Comparison of ENCODE assay signal across 11 cellular contexts in genomic region chr10:17316488-17317170, GRCh38.
DNase-seq lines count a peak whose midpoint lies in the region; ATAC-seq and TF ChIP-seq lines count a peak whose summit lies in the region.
"Had no signal": no experiment of that assay in that cellular context is flagged by ENCODE, and none has a peak within 500 bp of the region (broad histone marks: within the 10 kb centered on the region; RNA-seq: fewer than 3 reads in every experiment).

No MANE protein-coding gene starts in this region.

- no peaks in the 10 kb centered on the region for H3K36me3 Mint-ChIP-seq in activated T-helper 1 cell treated with anti-CD3 and anti-CD28 coated beads, Interleukin-12 subunit alpha, Interleukin-12 subunit beta, Interleukin-2, Interleukin-4 antibody, amounts not matched to agents 30 ng/mL and 10 ng/mL and 1 ng/mL, durations not matched to agents 14 hours and 24 hours and 36 hours (ENCODE audit: low read depth)

- no peaks in the 10 kb centered on the region for H3K4me1 Mint-ChIP-seq in activated T-helper 1 cell treated with anti-CD3 and anti-CD28 coated beads, Interleukin-12 subunit alpha, Interleukin-12 subunit beta, Interleukin-2, Interleukin-4 antibody, amounts not matched to agents 30 ng/mL and 10 ng/mL and 1 ng/mL, durations not matched to agents 14 hours and 24 hours and 36 hours (ENCODE audit: low read depth)

- no peak overlapping the region for H3K4me3 Mint-ChIP-seq in activated T-helper 1 cell treated with anti-CD3 and anti-CD28 coated beads, Interleukin-12 subunit alpha, Interleukin-12 subunit beta, Interleukin-2, Interleukin-4 antibody, amounts not matched to agents 30 ng/mL and 10 ng/mL and 1 ng/mL, durations not matched to agents 14 hours and 24 hours and 36 hours

- H3K27ac Mint-ChIP-seq in activated T-helper 1 cell treated with anti-CD3 and anti-CD28 coated beads, Interleukin-12 subunit alpha, Interleukin-12 subunit beta, Interleukin-2, Interleukin-4 antibody, amounts not matched to agents 30 ng/mL and 10 ng/mL and 1 ng/mL, durations not matched to agents 14 hours and 24 hours and 36 hours = no peak overlapping the region

- DNase-seq in activated T-helper 1 cell treated with anti-CD3 and anti-CD28 coated beads, Interleukin-12 subunit alpha, Interleukin-12 subunit beta, Interleukin-2, Interleukin-4 antibody, amounts not matched to agents 30 ng/mL and 10 ng/mL and 1 ng/mL, durations not matched to agents 14 hours and 24 hours and 36 hours (ENCODE audit: low spot score) = no peak
- no peak for DNase-seq in DMS79 (lab: John Stamatoyannopoulos, UW)
- DNase-seq in activated CD8-positive, alpha-beta memory T cell treated with anti-CD3 and anti-CD28 coated beads for 24 hours = no peak
- no peak for DNase-seq in SW480 (ENCODE audit: low spot score)
- DNase-seq: activated CD4-positive, CD25-positive, alpha-beta regulatory T cell treated with anti-CD3 and anti-CD28 coated beads, Interleukin-2, amount 50 U/mL, for 72 hours; activated T-cell treated with anti-CD3 and anti-CD28 coated beads, Interleukin-2, amount 50 U/mL, for 48 hours; psoas muscle had no signal

- peaks cover 5% of the 10 kb centered on the region for H3K27me3 Mint-ChIP-seq in activated T-helper 1 cell treated with anti-CD3 and anti-CD28 coated beads, Interleukin-12 subunit alpha, Interleukin-12 subunit beta, Interleukin-2, Interleukin-4 antibody, amounts not matched to agents 30 ng/mL and 10 ng/mL and 1 ng/mL, durations not matched to agents 14 hours and 24 hours and 36 hours (ENCODE audit: insufficient read depth)

- intact Hi-C loops in activated T-helper 1 cell treated with anti-CD3 and anti-CD28 coated beads, Interleukin-12 subunit alpha, Interleukin-12 subunit beta, Interleukin-2, Interleukin-4 antibody, amounts not matched to agents 30 ng/mL and 10 ng/mL and 1 ng/mL, durations not matched to agents 14 hours and 24 hours and 36 hours (cut with micrococcal nuclease) = no loop called here

- ATAC-seq in GM18505 (IDR thresholded peaks at IDR 0.05; ENCODE audit: unreplicated experiment) (peak; percentile 93), GM19468 (IDR thresholded peaks at IDR 0.05; ENCODE audit: extremely low read depth, unreplicated experiment) (peak; percentile 58), HG02798 (IDR thresholded peaks at IDR 0.05; ENCODE audit: poor library complexity, unreplicated experiment) (peak; percentile 72), HG03354 (IDR thresholded peaks at IDR 0.05; ENCODE audit: poor library complexity, severe bottlenecking, unreplicated experiment) (peak; percentile 97)
- ATAC-seq: psoas muscle had no signal

- H3K9me3 Mint-ChIP-seq in activated T-helper 1 cell treated with anti-CD3 and anti-CD28 coated beads, Interleukin-12 subunit alpha, Interleukin-12 subunit beta, Interleukin-2, Interleukin-4 antibody, amounts not matched to agents 30 ng/mL and 10 ng/mL and 1 ng/mL, durations not matched to agents 14 hours and 24 hours and 36 hours = no peaks in the 10 kb centered on the region

- TF ChIP-seq POLR2A in GM18505 (IDR thresholded peaks at IDR 0.05; ENCODE audit: borderline replicate concordance, extremely low read depth, insufficient read depth, insufficient read length) = no peak
